ENCODE assay signal across 30 cellular contexts in genomic region chr3:157109267-157110141, GRCh38. TPM values are rescaled to one million over a fixed set of nuclear protein-coding genes. Genes with fewer than 3 reads are reported as not detected.
DNase-seq lines count a peak whose midpoint lies in the region; ATAC-seq, FAIRE-seq and TF ChIP-seq lines count a peak whose summit lies in the region.
"Had no signal": no experiment of that assay in that cellular context is flagged by ENCODE, and none has a peak within 500 bp of the region (broad histone marks: within the 10 kb centered on the region; RNA-seq: fewer than 3 reads in every experiment).

No MANE protein-coding gene starts in this region.

- H3K36me3 ChIP-seq in K562 (ENCODE audit: control insufficient read depth, insufficient read depth, low read length) (no peaks in the 10 kb centered on the region), left ventricle myocardium inferior (no peaks in the 10 kb centered on the region), rectal smooth muscle tissue (ENCODE audit: control insufficient read depth, insufficient read depth, low read length) (no peaks in the 10 kb centered on the region), esophagus muscularis mucosa (no peaks in the 10 kb centered on the region)
- H3K36me3 ChIP-seq: BLaER1, gastroesophageal sphincter, HAP-1, neutrophil, suprapubic skin, upper lobe of left lung had no signal

- no peaks in the 10 kb centered on the region for H3K27me3 ChIP-seq in K562 (ENCODE audit: control insufficient read depth in 2 of 2, insufficient read depth in 2 of 2, low read length in 2 of 2)
- no peaks in the 10 kb centered on the region for H3K27me3 ChIP-seq in left ventricle myocardium inferior (ENCODE audit: low read depth)
- no peaks in the 10 kb centered on the region for H3K27me3 ChIP-seq in rectal smooth muscle tissue (ENCODE audit: control insufficient read depth, insufficient read depth, low read length)
- no peaks in the 10 kb centered on the region for H3K27me3 ChIP-seq in esophagus muscularis mucosa
- H3K27me3 ChIP-seq: BLaER1, gastroesophageal sphincter, neutrophil, suprapubic skin, upper lobe of left lung had no signal

- TF ChIP-seq CTCF in K562 (IDR thresholded peaks at IDR 0.05 in 2 of 3, conservative IDR thresholded peaks at IDR 0.05 in 1 of 3; ENCODE audit: insufficient read depth in 2 of 3, low read depth in 1 of 3, low read length in 3 of 3) (no peak), left ventricle myocardium inferior (IDR thresholded peaks at IDR 0.05; ENCODE audit: borderline replicate concordance) (no peak), esophagus muscularis mucosa (IDR thresholded peaks at IDR 0.05) (no peak)

- H3K4me1 ChIP-seq in K562 (replicated peaks in 1 of 2; ENCODE audit: control insufficient read depth in 2 of 2, insufficient read depth in 2 of 2, low read length in 2 of 2), result peaks cover 44 to 83% of the 10 kb centered on the region in 2 experiments; a peak in 4 of 5 replicates
- H3K4me1 ChIP-seq in left ventricle myocardium inferior, result peaks cover 62% of the 10 kb centered on the region
- H3K4me1 ChIP-seq in rectal smooth muscle tissue (ENCODE audit: control insufficient read depth, insufficient read depth, low read length), result peaks cover 27% of the 10 kb centered on the region
- H3K4me1 ChIP-seq in esophagus muscularis mucosa, result peaks cover 7 to 23% (median 17%) of the 10 kb centered on the region in 4 donors
- H3K4me1 ChIP-seq: upper lobe of left lung had no signal

- H3K9ac ChIP-seq in K562 (ENCODE audit: insufficient read depth in 1 of 2, low read depth in 2 of 2, low read length in 2 of 2), result peak overlapping the region in 1 of 2 experiments; percentile 12; a peak in 1 of 4 replicates
- no peak overlapping the region for H3K9ac ChIP-seq in rectal smooth muscle tissue (ENCODE audit: low read length)
- H3K9ac ChIP-seq: BLaER1 had no signal

- CTCF ChIA-PET in K562 (lab: Yijun Ruan, JAX; ENCODE audit: low intra/inter-chr PET ratio), result no interaction called here

- in situ Hi-C loops in K562 (cut with MboI), result no loop called here

- 0% methylated on average over 7 of the region's 7 CpGs for WGBS in K562 (ENCODE audit: insufficient coverage, low coverage, missing lambda C conversion rate)
- 78% methylated on average over 7 of the region's 7 CpGs for WGBS in esophagus muscularis mucosa

- peak; percentile 96 for FAIRE-seq in K562 (lab: Jason Lieb, UNC)
- FAIRE-seq: endometrium, GM12892 had no signal

- ATAC-seq in K562 (peak; percentile 80), HG03095 (IDR thresholded peaks at IDR 0.05; ENCODE audit: unreplicated experiment) (no peak)
- ATAC-seq: activated naive CD8-positive, alpha-beta T cell treated with anti-CD3 and anti-CD28 coated beads, Interleukin-2, amount 50 U/mL, for 24 hours; activated T-cell treated with anti-CD3 and anti-CD28 coated beads, Interleukin-2, amount 50 U/mL, for 72 hours; gastroesophageal sphincter; SK-N-SH treated with all-trans-retinoic acid at 6 μM for 48 hours; stimulated activated memory B cell treated with anti-CD40 and anti-IgM and Interleukin-4, amounts not matched to agents 10 μg/mL and 1 μg/mL and 100 μg/mL, for 72 hours; T-helper 17 cell had no signal

- H4K20me1 ChIP-seq in K562 (replicated peaks; ENCODE audit: control insufficient read depth, insufficient read depth, low read length), result no peaks in the 10 kb centered on the region
- H4K20me1 ChIP-seq: BLaER1 had no signal

- TF ChIP-seq EP300 in K562 (IDR thresholded peaks at IDR 0.05; ENCODE audit: low read length), result peak; percentile 93
- TF ChIP-seq EP300 in esophagus muscularis mucosa (IDR thresholded peaks at IDR 0.05), result no peak

- TF ChIP-seq RAD21 in K562 (CRISPR knock-in tag; conservative IDR thresholded peaks at IDR 0.05 in 1 of 2, IDR thresholded peaks at IDR 0.05 in 1 of 2), result peak in 1 of 2 experiments; percentile 3; a peak in 1 of 4 replicates

- POLR2A ChIA-PET in K562 (lab: Yijun Ruan, JAX), result interaction anchor here (0.7 to 10.5 kb wide), 2 partner anchors 17 to 349 kb away, joined by 3 to 96 read pairs; no protein-coding TSS in a partner anchor

- H3K4me3 ChIP-seq in K562 (no peak overlapping the region), left ventricle myocardium inferior (no peak overlapping the region), rectal smooth muscle tissue (ENCODE audit: low read length) (no peak overlapping the region), esophagus muscularis mucosa (no peak overlapping the region)
- H3K4me3 ChIP-seq: BLaER1, gastroesophageal sphincter, HAP-1, suprapubic skin, upper lobe of left lung had no signal

- H3K9me1 ChIP-seq in K562 (ENCODE audit: control insufficient read depth, insufficient read depth, low read length), result no peaks in the 10 kb centered on the region

- peak overlapping the region; percentile 44 for H3K4me2 ChIP-seq in K562 (ENCODE audit: insufficient read depth, low read length)
- H3K4me2 ChIP-seq: BLaER1 had no signal

- H3K79me2 ChIP-seq in K562 (ENCODE audit: control insufficient read depth, insufficient read depth, low read length), result no peaks in the 10 kb centered on the region

- 0 out of 2 replicates have a peak overlapping the region, but pooled peaks have one; percentile 25 for H2AFZ ChIP-seq in K562 (ENCODE audit: low read depth, low read length)

- intact Hi-C loops in K562 (cut with micrococcal nuclease), result loop anchor here (1.0 to 2.0 kb wide), 2 partner anchors 10 to 19 kb away; no protein-coding TSS in a partner anchor
- intact Hi-C loops in left ventricle myocardium inferior (cut with micrococcal nuclease), result no loop called here
- intact Hi-C loops in esophagus muscularis mucosa (cut with DNase I), result no loop called here

- TF ChIP-seq POLR2A in K562 (conservative IDR thresholded peaks at IDR 0.05) (no peak), esophagus muscularis mucosa (IDR thresholded peaks at IDR 0.05; ENCODE audit: low read depth) (no peak)

- H3K9me3 ChIP-seq in K562 (replicated peaks; ENCODE audit: control insufficient read depth, insufficient read depth, low read depth, low read length) (no peaks in the 10 kb centered on the region), left ventricle myocardium inferior (replicated peaks) (no peaks in the 10 kb centered on the region), esophagus muscularis mucosa (no peaks in the 10 kb centered on the region)
- H3K9me3 ChIP-seq: BLaER1, gastroesophageal sphincter, HAP-1, neutrophil, suprapubic skin, upper lobe of left lung had no signal

- DNase-seq in NCI-H226 (peak; percentile 38), K562 (ENCODE audit: extremely low read depth in 1 of 4, low spot score in 3 of 4) (peak; percentile 87 to 96 (median 90)), left ventricle myocardium inferior (peak; percentile 43), esophagus muscularis mucosa (ENCODE audit: extremely low spot score) (no peak), cortex of kidney (lab: John Stamatoyannopoulos, UW) (no peak)
- DNase-seq: activated CD4-positive, alpha-beta T cell treated with anti-CD3 and anti-CD28 coated beads, Interleukin-2, amount 50 U/mL, for 48 hours; activated naive CD4-positive, alpha-beta T cell; activated naive CD8-positive, alpha-beta T cell treated with anti-CD3 and anti-CD28 coated beads, Interleukin-2, amount 50 U/mL, for 24 hours; activated T-cell treated with anti-CD3 and anti-CD28 coated beads, Interleukin-2, amount 50 U/mL, for 72 hours; dermis blood vessel endothelial cell; hypothalamus; mammary epithelial cell; MM.1S; NCI-H2029 treated with DMSO at 0.1 percent for 48 hours; NCI-H345; stimulated activated CD4-positive, alpha-beta T cell treated with anti-CD3 and anti-CD28 coated beads, Interleukin-15, amount 100 ng/mL, for 24 hours; T-helper 17 cell; upper lobe of left lung had no signal

- BruUV-seq in K562 (replicated peaks; lab: Mats Ljungman, UMichigan), result no TSS peak

- peak overlapping the region; percentile 40 for H3K27ac ChIP-seq in K562 (ENCODE audit: extremely low read depth, low read depth, low read length)
- H3K27ac ChIP-seq in left ventricle myocardium inferior (replicated peaks), result peak overlapping the region; percentile 84
- H3K27ac ChIP-seq in rectal smooth muscle tissue (ENCODE audit: low read depth, low read length), result peak overlapping the region; percentile 49
- H3K27ac ChIP-seq in esophagus muscularis mucosa (replicated peaks in 1 of 4), result no peak overlapping the region
- H3K27ac ChIP-seq: BLaER1, HL-60, neutrophil, suprapubic skin, upper lobe of left lung had no signal

TF ChIP-seq in K562, 482 proteins besides CTCF, POLR2A, EP300 and RAD21 (continues in another document):
- TF ChIP-seq ZBTB1 (CRISPR knock-in tag; IDR thresholded peaks at IDR 0.05; ENCODE audit: borderline replicate concordance, low read depth) (no peak), ZNF143 (CRISPR knock-in tag; IDR thresholded peaks at IDR 0.05) (no peak), VEZF1 (CRISPR knock-in tag; IDR thresholded peaks at IDR 0.05) (peak; percentile 50)

RNA-seq across cellular contexts. Expression of gene CCNL1, which starts 50.4 kb away (rescaled TPM):
- total RNA-seq in K562 (2011; cell fraction: chromatin; rRNA removed; ENCODE audit: low replicate concordance), result 412 and 933 TPM in 2 replicates
- 305 and 368 TPM in 2 replicates for total RNA-seq in K562 (2011; cell fraction: nucleolus; rRNA removed)
- 399 and 401 TPM in 2 replicates for total RNA-seq in K562 (2011; cell fraction: nucleoplasm; rRNA removed)
- total RNA-seq in K562 (2014; rRNA removed), result 132 and 172 TPM in 2 replicates
- total RNA-seq in K562 (2014; rRNA removed; fragmentation: Illumina TruSeq; extraction: Trizol), result 124 and 133 TPM in 2 replicates
- 153 and 161 TPM in 2 replicates for total RNA-seq in K562 (2015; rRNA removed; fragmentation: Illumina TruSeq; extraction: Trizol)
- total RNA-seq in K562 (2021), result 112 and 126 TPM in 2 replicates
- 186 and 201 TPM in 2 replicates for polyA plus RNA-seq in K562 (2011; rRNA removed)
- polyA plus RNA-seq in K562 (2011; cell fraction: cytosol; rRNA removed), result 57.8 and 58.8 TPM in 2 replicates
- polyA plus RNA-seq in K562 (2011; cell fraction: nucleus; rRNA removed), result 1,501 and 1,632 TPM in 2 replicates
- polyA plus RNA-seq in K562 (2012), result 70.5 and 112 TPM in 2 replicates
- 77.7 and 107 TPM in 2 replicates for polyA plus RNA-seq in K562 (2014; fragmentation: Illumina TruSeq; extraction: Trizol)
- polyA plus RNA-seq in K562 (2014; fragmentation: Nextera tagmentation; extraction: Ambion mirVana), result 10 to 100 TPM; 16.1 to 32.4 TPM
- 134 and 154 TPM in 2 replicates for polyA plus RNA-seq in K562 (2014; rRNA removed)
- 210 and 248 TPM in 2 replicates for polyA minus RNA-seq in K562 (2011; rRNA and poly(A)+ RNA removed)
- polyA minus RNA-seq in K562 (2011; cell fraction: cytosol; rRNA and poly(A)+ RNA removed), result 78.9 and 112 TPM in 2 replicates
- polyA minus RNA-seq in K562 (2011; cell fraction: nucleus; rRNA and poly(A)+ RNA removed), result 962 and 1,250 TPM in 2 replicates
- 19.2 TPM for total RNA-seq in left ventricle myocardium inferior
- 100 to 1,000 TPM in 1 of 4 donors, 10 to 100 TPM in 3; 45.3 to 180 (median 77.3) TPM for total RNA-seq in esophagus muscularis mucosa

Comparison
In these comparisons a context has a peak if more than half of its experiments do, and no peak if none do; other contexts are left out.
1. DNase-seq: peak in NCI-H226 (single experiment), K562 (4 of 4) and left ventricle myocardium inferior (single experiment); none in esophagus muscularis mucosa (single experiment) and cortex of kidney (single experiment).
2. H3K27ac ChIP-seq: peak in K562 (single experiment), left ventricle myocardium inferior (single experiment) and rectal smooth muscle tissue (single experiment); none in esophagus muscularis mucosa (0 of 4).